ENCODE assay signal across 28 cellular contexts in genomic region chr5:171979606-171980005, GRCh38.
"Had no signal": no experiment of that assay in that cellular context is flagged by ENCODE, and none has a peak within 500 bp of the region (broad histone marks: within the 10 kb centered on the region; RNA-seq: fewer than 3 reads in every experiment).

No MANE protein-coding gene starts in this region.

- DNase-seq: activated CD4-positive, alpha-beta memory T cell treated with anti-CD3 and anti-CD28 coated beads for 36 hours; activated CD4-positive, alpha-beta T cell treated with anti-CD3 and anti-CD28 coated beads for 48 hours; activated CD8-positive, alpha-beta memory T cell treated with anti-CD3 and anti-CD28 coated beads, Interleukin-2, amount 50 U/mL, for 4 hours; activated effector memory CD4-positive, alpha-beta T cell treated with anti-CD3 and anti-CD28 coated beads, Interleukin-2, amount 50 U/mL, for 16 hours; activated naive CD4-positive, alpha-beta T cell treated with anti-CD3 and anti-CD28 coated beads, Interleukin-2, amount 10 ng/mL, durations not matched to agents 7 days and 5 days; activated T-cell treated with anti-CD3 and anti-CD28 coated beads, Interleukin-2, amount 50 U/mL, for 1 hour; cerebellar nuclear complex; colonic mucosa; effector CD8-positive, alpha-beta T cell; head of caudate nucleus; hypothalamus; immature natural killer cell; kidney; midbrain; naive thymus-derived CD8-positive, alpha-beta T cell; occipital lobe; spleen; stimulated activated naive CD4-positive, alpha-beta T cell treated with Interleukin-2 at 50 U/mL for 16 hours had no signal

- H3K27ac Mint-ChIP-seq: activated CD4-positive, alpha-beta memory T cell treated with anti-CD3 and anti-CD28 coated beads for 36 hours; activated naive CD4-positive, alpha-beta T cell treated with anti-CD3 and anti-CD28 coated beads, Interleukin-2, amount 10 ng/mL, durations not matched to agents 7 days and 5 days; activated T-helper 1 cell treated with anti-CD3 and anti-CD28 coated beads, Interleukin-12 subunit alpha, Interleukin-12 subunit beta, Interleukin-2, Interleukin-4 antibody, amounts not matched to agents 30 ng/mL and 10 ng/mL and 1 ng/mL, durations not matched to agents 14 hours and 24 hours and 36 hours; immature natural killer cell; naive thymus-derived CD8-positive, alpha-beta T cell had no signal

- H3K4me1 ChIP-seq: colonic mucosa, parathyroid adenoma had no signal

- FAIRE-seq: TTC549 had no signal

- H3K27me3 ChIP-seq: cardiac muscle cell, colonic mucosa, right atrium auricular region, spleen, tibial nerve had no signal

- ATAC-seq: activated CD4-positive, CD25-positive, alpha-beta regulatory T cell treated with anti-CD3 and anti-CD28 coated beads, Interleukin-2, amount 50 U/mL, for 24 hours; naive thymus-derived CD8-positive, alpha-beta T cell had no signal

- H3K9me3 ChIP-seq: colonic mucosa had no signal

- H3K36me3 ChIP-seq: cardiac muscle cell, colonic mucosa, right atrium auricular region had no signal

- H3K27me3 Mint-ChIP-seq: activated CD4-positive, alpha-beta memory T cell treated with anti-CD3 and anti-CD28 coated beads for 36 hours; activated naive CD4-positive, alpha-beta T cell treated with anti-CD3 and anti-CD28 coated beads, Interleukin-2, amount 10 ng/mL, durations not matched to agents 7 days and 5 days; memory B cell; naive thymus-derived CD8-positive, alpha-beta T cell had no signal

- H3K4me3 ChIP-seq: cardiac muscle cell, colonic mucosa, right atrium auricular region, spleen, tibial nerve had no signal

- H3K27ac ChIP-seq: cardiac muscle cell, colonic mucosa, parathyroid adenoma, right atrium auricular region, tibial nerve, VCaP had no signal

- H3K9me3 Mint-ChIP-seq: memory B cell, neural crest cell had no signal

- H3K4me3 Mint-ChIP-seq: activated CD4-positive, alpha-beta memory T cell treated with anti-CD3 and anti-CD28 coated beads for 36 hours; activated naive CD4-positive, alpha-beta T cell treated with anti-CD3 and anti-CD28 coated beads, Interleukin-2, amount 10 ng/mL, durations not matched to agents 7 days and 5 days; activated T-helper 1 cell treated with anti-CD3 and anti-CD28 coated beads, Interleukin-12 subunit alpha, Interleukin-12 subunit beta, Interleukin-2, Interleukin-4 antibody, amounts not matched to agents 30 ng/mL and 10 ng/mL and 1 ng/mL, durations not matched to agents 14 hours and 24 hours and 36 hours; memory B cell; naive thymus-derived CD8-positive, alpha-beta T cell; neural crest cell had no signal
